ENCODE assay signal across 26 cellular contexts in genomic region chr13:51795419-51795818, GRCh38. TPM values are rescaled to one million over a fixed set of nuclear protein-coding genes. Genes with fewer than 3 reads are reported as not detected.
"Had no signal": no experiment of that assay in that cellular context is flagged by ENCODE, and none has a peak within 500 bp of the region (broad histone marks: within the 10 kb centered on the region; RNA-seq: fewer than 3 reads in every experiment).

No MANE protein-coding gene starts in this region.

- H3K4me1 ChIP-seq: prostate gland had no signal

- DNase-seq: activated CD4-positive, alpha-beta memory T cell treated with anti-CD3 and anti-CD28 coated beads, Interleukin-2, amount 10 ng/mL, durations not matched to agents 7 days and 5 days; activated CD4-positive, alpha-beta T cell treated with anti-CD3 and anti-CD28 coated beads, Interleukin-2, amount 10 ng/mL, durations not matched to agents 24 days and 14 days; activated effector memory CD4-positive, alpha-beta T cell treated with Interleukin-2 at 50 U/mL for 16 hours; activated naive CD4-positive, alpha-beta T cell treated with anti-CD3 and anti-CD28 coated beads for 36 hours; activated naive CD8-positive, alpha-beta T cell treated with anti-CD3 and anti-CD28 coated beads, Interleukin-2, amount 50 U/mL, for 24 hours; activated T-cell treated with anti-CD3 and anti-CD28 coated beads, Interleukin-2, amount 50 U/mL, for 72 hours; anterior cingulate cortex; brain microvascular endothelial cell; central memory CD4-positive, alpha-beta T cell; dorsolateral prefrontal cortex; effector memory CD8-positive, alpha-beta T cell; glutamatergic neuron; kidney glomerular epithelial cell; left lung; stimulated activated CD4-positive, alpha-beta T cell treated with anti-CD3 and anti-CD28 coated beads, Interleukin-4, amount 100 ng/mL, for 4 hours had no signal

- H3K4me3 Mint-ChIP-seq: activated CD4-positive, alpha-beta memory T cell treated with anti-CD3 and anti-CD28 coated beads, Interleukin-2, amount 10 ng/mL, durations not matched to agents 7 days and 5 days; activated CD4-positive, alpha-beta T cell treated with anti-CD3 and anti-CD28 coated beads, Interleukin-2, amount 10 ng/mL, durations not matched to agents 24 days and 14 days; activated naive CD4-positive, alpha-beta T cell treated with anti-CD3 and anti-CD28 coated beads for 36 hours; activated naive CD8-positive, alpha-beta T cell treated with anti-CD3 and anti-CD28 coated beads, Interleukin-2, amount 50 U/mL, for 24 hours; activated T-cell treated with anti-CD3 and anti-CD28 coated beads, Interleukin-2, amount 50 U/mL, for 72 hours; effector memory CD8-positive, alpha-beta T cell; mesothelial cell of epicardium; natural killer cell treated with Interleukin-12 subunit alpha and Interleukin-12 subunit beta and Interleukin-15 and Interleukin-18, amount 100 ng/mL, for 72 hours; type B pancreatic cell had no signal

- H3K4me3 ChIP-seq: dorsolateral prefrontal cortex, esophagus muscularis mucosa, hepatocyte, left lung, lung, prostate gland, vagina had no signal

- H3K27ac ChIP-seq: brain microvascular endothelial cell, dorsolateral prefrontal cortex, esophagus muscularis mucosa, hepatocyte, left lung, prostate gland, vagina had no signal

- H3K27me3 Mint-ChIP-seq: activated CD4-positive, alpha-beta memory T cell treated with anti-CD3 and anti-CD28 coated beads, Interleukin-2, amount 10 ng/mL, durations not matched to agents 7 days and 5 days; activated CD4-positive, alpha-beta T cell treated with anti-CD3 and anti-CD28 coated beads, Interleukin-2, amount 10 ng/mL, durations not matched to agents 24 days and 14 days; activated naive CD8-positive, alpha-beta T cell treated with anti-CD3 and anti-CD28 coated beads, Interleukin-2, amount 50 U/mL, for 24 hours; effector memory CD8-positive, alpha-beta T cell; type B pancreatic cell had no signal

- H3K4me2 ChIP-seq: hepatocyte had no signal

- H3K36me3 Mint-ChIP-seq: natural killer cell treated with Interleukin-12 subunit alpha and Interleukin-12 subunit beta and Interleukin-15 and Interleukin-18, amount 100 ng/mL, for 72 hours had no signal

- H3K27ac Mint-ChIP-seq: activated CD4-positive, alpha-beta memory T cell treated with anti-CD3 and anti-CD28 coated beads, Interleukin-2, amount 10 ng/mL, durations not matched to agents 7 days and 5 days; activated naive CD4-positive, alpha-beta T cell treated with anti-CD3 and anti-CD28 coated beads for 36 hours; activated naive CD8-positive, alpha-beta T cell treated with anti-CD3 and anti-CD28 coated beads, Interleukin-2, amount 50 U/mL, for 24 hours; activated T-cell treated with anti-CD3 and anti-CD28 coated beads, Interleukin-2, amount 50 U/mL, for 72 hours; mesothelial cell of epicardium; natural killer cell treated with Interleukin-12 subunit alpha and Interleukin-12 subunit beta and Interleukin-15 and Interleukin-18, amount 100 ng/mL, for 72 hours; type B pancreatic cell had no signal

- H3K36me3 ChIP-seq: brain microvascular endothelial cell, left lung, prostate gland, vagina had no signal

- H3K4me1 Mint-ChIP-seq: mesothelial cell of epicardium had no signal

- H3K9me3 Mint-ChIP-seq: activated CD4-positive, alpha-beta memory T cell treated with anti-CD3 and anti-CD28 coated beads, Interleukin-2, amount 10 ng/mL, durations not matched to agents 7 days and 5 days; activated naive CD4-positive, alpha-beta T cell treated with anti-CD3 and anti-CD28 coated beads for 36 hours; activated naive CD8-positive, alpha-beta T cell treated with anti-CD3 and anti-CD28 coated beads, Interleukin-2, amount 50 U/mL, for 24 hours; activated T-cell treated with anti-CD3 and anti-CD28 coated beads, Interleukin-2, amount 50 U/mL, for 72 hours; effector memory CD8-positive, alpha-beta T cell; mesothelial cell of epicardium; natural killer cell treated with Interleukin-12 subunit alpha and Interleukin-12 subunit beta and Interleukin-15 and Interleukin-18, amount 100 ng/mL, for 72 hours; type B pancreatic cell had no signal

- H3K9me3 ChIP-seq: esophagus muscularis mucosa, left lung, prostate gland, vagina had no signal

- ATAC-seq: activated CD4-positive, CD25-positive, alpha-beta regulatory T cell treated with anti-CD3 and anti-CD28 coated beads, Interleukin-2, amount 50 U/mL, for 24 hours; activated naive CD8-positive, alpha-beta T cell treated with anti-CD3 and anti-CD28 coated beads, Interleukin-2, amount 50 U/mL, for 24 hours; activated T-cell treated with anti-CD3 and anti-CD28 coated beads, Interleukin-2, amount 50 U/mL, for 72 hours; effector memory CD8-positive, alpha-beta T cell; left lung; natural killer cell treated with Interleukin-12 subunit alpha and Interleukin-12 subunit beta and Interleukin-15 and Interleukin-18, amount 100 ng/mL, for 72 hours had no signal

- H3K27me3 ChIP-seq: brain microvascular endothelial cell, dorsolateral prefrontal cortex, esophagus muscularis mucosa, hepatocyte, left lung, vagina had no signal

RNA-seq across cellular contexts. Expression of gene TMEM272, which starts 49.6 kb away (rescaled TPM):
- total RNA-seq: esophagus muscularis mucosa; natural killer cell treated with Interleukin-12 subunit alpha and Interleukin-12 subunit beta and Interleukin-15 and Interleukin-18, amount 100 ng/mL, for 72 hours; osteocyte; T-helper 2 cell treated with Interferon-gamma antibody and Interleukin-4, amounts not matched to agents 100 ng/mL and 5 ng/mL, for 36 hours had no signal
